In genomic region chr13:46134494-46134893, GRCh38 we compare ENCODE assay signal across 23 cellular contexts. TPM values are rescaled to one million over a fixed set of nuclear protein-coding genes. Genes with fewer than 3 reads are reported as not detected.
A peak's percentile ranks its signal among the peaks of the same experiment; 100 is the strongest.
DNase-seq lines count a peak whose midpoint lies in the region; ATAC-seq, FAIRE-seq and TF ChIP-seq lines count a peak whose summit lies in the region.
"Had no signal": no experiment of that assay in that cellular context is flagged by ENCODE, and none has a peak within 500 bp of the region (broad histone marks: within the 10 kb centered on the region; RNA-seq: fewer than 3 reads in every experiment).

No MANE protein-coding gene starts in this region.

- no peak overlapping the region for H3K4me3 ChIP-seq in CD4-positive, alpha-beta memory T cell (ENCODE audit: low read length in 2 of 2)
- peak overlapping the region; percentile 17; the same call in 1 of the 2 replicates for H3K4me3 ChIP-seq in LNCaP clone FGC (ENCODE audit: low read depth, low read length)
- no peak overlapping the region for H3K4me3 ChIP-seq in body of pancreas
- no peak overlapping the region for H3K4me3 ChIP-seq in prostate gland
- H3K4me3 ChIP-seq: adrenal gland, dorsolateral prefrontal cortex, Peyer's patch had no signal

- ATAC-seq in body of pancreas (no peak), GM21423 (IDR thresholded peaks at IDR 0.05; ENCODE audit: unreplicated experiment) (no peak)
- ATAC-seq: left cardiac atrium had no signal

- no peaks in the 10 kb centered on the region for H3K9me3 Mint-ChIP-seq in CD4-positive, alpha-beta memory T cell

- peaks cover 8% of the 10 kb centered on the region for H3K4me1 ChIP-seq in CD4-positive, alpha-beta memory T cell (ENCODE audit: insufficient read depth, low read length)
- H3K4me1 ChIP-seq in body of pancreas: peaks cover 41% of the 10 kb centered on the region
- H3K4me1 ChIP-seq in prostate gland (replicated peaks): peaks cover 3% of the 10 kb centered on the region
- H3K4me1 ChIP-seq: adrenal gland, BE2C, Peyer's patch had no signal

- peaks cover 12 to 33% (median 22%) of the 10 kb centered on the region in 4 donors for H3K4me1 Mint-ChIP-seq in CD4-positive, alpha-beta memory T cell

- FAIRE-seq in D721Med (lab: Jason Lieb, UNC): no peak
- FAIRE-seq: TTC549 had no signal

- intact Hi-C loops in CD4-positive, alpha-beta memory T cell (cut with micrococcal nuclease): no loop called here
- intact Hi-C loops in body of pancreas (cut with DNase I) (no loop called here), prostate gland (cut with DNase I) (no loop called here)

- H3K27ac ChIP-seq in CD4-positive, alpha-beta memory T cell (ENCODE audit: low read depth, low read length): no peak overlapping the region
- H3K27ac ChIP-seq in body of pancreas: peak overlapping the region; percentile 65 to 83 (median 77)
- H3K27ac ChIP-seq in prostate gland: peak overlapping the region; percentile 76 to 82
- H3K27ac ChIP-seq: adrenal gland, dorsolateral prefrontal cortex, Peyer's patch had no signal

- peaks cover 93% of the 10 kb centered on the region for H3K36me3 ChIP-seq in CD4-positive, alpha-beta memory T cell (ENCODE audit: insufficient read depth, low read length)
- H3K36me3 ChIP-seq in body of pancreas (replicated peaks in 1 of 2; ENCODE audit: insufficient read depth in 1 of 2, low read depth in 2 of 2) (no peaks in the 10 kb centered on the region), prostate gland (no peaks in the 10 kb centered on the region)
- H3K36me3 ChIP-seq: adrenal gland, BE2C had no signal

- CTCF ChIA-PET in CD4-positive, alpha-beta memory T cell (lab: Charles Lee; ENCODE audit: partially characterized antibody): interaction anchor here (0.9 to 7.6 kb wide), 2 partner anchors 7 to 26 kb away, joined by 3 to 51 read pairs; no protein-coding TSS in a partner anchor

- DNase-seq in CD4-positive, alpha-beta memory T cell: no peak
- DNase-seq in LNCaP clone FGC (ENCODE audit: low read depth) (no peak), body of pancreas (no peak), prostate gland (ENCODE audit: low spot score) (no peak), NCI-H524 treated with DMSO at 0.1 percent for 48 hours (lab: John Stamatoyannopoulos, UW) (no peak), D721Med (ENCODE audit: insufficient read length, low spot score) (no peak)
- DNase-seq: activated CD4-positive, alpha-beta T cell treated with anti-CD3 and anti-CD28 coated beads for 48 hours; BE2C; dorsolateral prefrontal cortex; foreskin melanocyte; left cardiac atrium; NCI-H82; Peyer's patch; SK-N-SH; stimulated activated CD4-positive, alpha-beta T cell treated with anti-CD3 and anti-CD28 coated beads, Interleukin-1b, Interleukin-23, amount 100 ng/mL, for 48 hours; substantia nigra had no signal

- WGBS in body of pancreas, 2 donors: 53 to 67% methylated on average over 2 of the region's 2 CpGs
- 53% methylated on average over 2 of the region's 2 CpGs for WGBS in prostate gland

- no peak overlapping the region for H3K4me3 Mint-ChIP-seq in CD4-positive, alpha-beta memory T cell

- H3K27me3 Mint-ChIP-seq in CD4-positive, alpha-beta memory T cell: no peaks in the 10 kb centered on the region

- no peaks in the 10 kb centered on the region for H3K9me3 ChIP-seq in CD4-positive, alpha-beta memory T cell (ENCODE audit: control insufficient read depth in 1 of 2, low read length in 2 of 2)
- H3K9me3 ChIP-seq in body of pancreas (no peaks in the 10 kb centered on the region), prostate gland (no peaks in the 10 kb centered on the region)
- H3K9me3 ChIP-seq: adrenal gland, BE2C, Peyer's patch, SK-N-SH had no signal

- TF ChIP-seq POLR2A in body of pancreas (IDR thresholded peaks at IDR 0.05) (no peak), prostate gland (IDR thresholded peaks at IDR 0.05) (no peak)

- H3K36me3 Mint-ChIP-seq in CD4-positive, alpha-beta memory T cell: peaks cover 68 to 91% of the 10 kb centered on the region in 2 donors

- H3K27ac Mint-ChIP-seq in CD4-positive, alpha-beta memory T cell: peak overlapping the region; percentile 25 to 69 (median 58)

- TF ChIP-seq CTCF in LNCaP clone FGC (IDR thresholded peaks at IDR 0.05; ENCODE audit: control insufficient read depth, extremely low read depth, insufficient read depth): no peak
- TF ChIP-seq CTCF in body of pancreas (IDR thresholded peaks at IDR 0.05): no peak
- no peak for TF ChIP-seq CTCF in prostate gland (IDR thresholded peaks at IDR 0.05)
- no peak for TF ChIP-seq CTCF in D721Med (IDR thresholded peaks at IDR 0.05; ENCODE audit: insufficient read depth, missing control alignments)

- POLR2A ChIA-PET in CD4-positive, alpha-beta memory T cell (lab: Charles Lee; ENCODE audit: partially characterized antibody): no interaction called here

- H3K27me3 ChIP-seq in CD4-positive, alpha-beta memory T cell (ENCODE audit: insufficient read depth, low read length): no peaks in the 10 kb centered on the region
- H3K27me3 ChIP-seq in body of pancreas (no peaks in the 10 kb centered on the region), prostate gland (replicated peaks; ENCODE audit: insufficient read depth) (no peaks in the 10 kb centered on the region)
- H3K27me3 ChIP-seq: adrenal gland, BE2C, Peyer's patch had no signal

RNA-seq across cellular contexts. Expression of gene CPB2, which starts 29.7 kb away (rescaled TPM):
- total RNA-seq in CD4-positive, alpha-beta memory T cell: not detected
- polyA plus RNA-seq in CD4-positive, alpha-beta memory T cell: not detected
- total RNA-seq in body of pancreas (1 to 10 TPM in 1 of 2 donors, not detected in 1; 1.8 TPM), prostate gland (under 1 TPM in 1 of 2 donors, not detected in 1; 0.85 TPM)
- total RNA-seq: cardiac septum, epithelial cell of proximal tubule, left cardiac atrium, mononuclear cell, omental fat pad, Peyer's patch had no signal
- polyA plus RNA-seq: SK-N-SH had no signal

RNA-seq across cellular contexts. Expression of gene LCP1, which starts 47.5 kb away (rescaled TPM):
- total RNA-seq in CD4-positive, alpha-beta memory T cell: 100 to 1,000 TPM; 466 to 497 TPM
- 1,000 to 10,000 TPM; 1,169 to 1,658 TPM for polyA plus RNA-seq in CD4-positive, alpha-beta memory T cell
- 10 to 100 TPM in 1 of 2 donors, 1 to 10 TPM in 1; 6.3 to 16.1 TPM for total RNA-seq in body of pancreas
- total RNA-seq in prostate gland: 100 to 1,000 TPM in 1 of 2 donors, 10 to 100 TPM in 1; 58.1 to 177 TPM
